In the genomic region with DNA sequence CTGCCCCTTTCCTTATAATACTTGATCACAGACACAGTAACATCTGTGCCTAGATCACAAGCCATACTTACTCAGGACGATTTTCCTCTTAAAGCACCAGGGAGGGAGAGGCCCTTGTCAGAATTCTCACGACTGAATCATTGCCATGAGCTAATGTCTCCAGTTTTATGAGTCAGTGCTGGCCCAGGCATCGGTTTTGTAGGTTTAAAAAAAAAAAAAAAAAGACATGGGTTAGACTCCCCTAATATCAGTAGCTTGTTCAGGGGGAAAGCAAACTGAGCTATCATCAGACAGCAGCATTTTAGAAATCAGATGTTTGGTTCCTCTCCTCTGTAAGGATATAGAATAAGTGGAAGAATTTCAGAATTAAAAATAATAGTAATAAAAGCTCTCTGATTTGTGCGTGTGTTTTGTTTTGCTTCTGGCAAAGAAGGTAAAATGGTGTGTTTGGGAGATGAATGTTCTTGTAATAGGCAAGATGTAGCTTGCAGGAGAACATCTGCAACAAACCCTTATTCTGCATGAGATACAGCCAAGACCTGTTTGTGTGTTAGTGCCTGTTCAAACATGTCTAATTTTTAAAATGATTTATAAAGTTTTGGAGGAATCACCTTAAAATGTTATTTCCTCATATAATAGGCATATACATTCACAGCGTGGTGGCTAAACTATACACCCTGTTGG, we compare ENCODE assay signal across 12 cellular contexts.
DNase-seq lines count a peak whose midpoint lies in the region; ATAC-seq and TF ChIP-seq lines count a peak whose summit lies in the region.
"Had no signal": no experiment of that assay in that cellular context is flagged by ENCODE, and none has a peak within 500 bp of the region (broad histone marks: within the 10 kb centered on the region; RNA-seq: fewer than 3 reads in every experiment).

No MANE protein-coding gene starts in this region.

- CTCF ChIA-PET in activated CD8-positive, alpha-beta T cell treated with anti-CD3 and anti-CD28 coated beads, Interleukin-2, amount 10 ng/mL, durations not matched to agents 7 days and 5 days (lab: Charles Lee) = no interaction called here

- no peak overlapping the region for H3K4me3 ChIP-seq in MG63
- no peak overlapping the region for H3K4me3 ChIP-seq in choroid plexus epithelial cell (ENCODE audit: low read depth, low read length)
- H3K4me3 ChIP-seq: K562 had no signal

- no peaks in the 10 kb centered on the region for H3K36me3 Mint-ChIP-seq in activated CD8-positive, alpha-beta T cell treated with anti-CD3 and anti-CD28 coated beads, Interleukin-2, amount 10 ng/mL, durations not matched to agents 7 days and 5 days (ENCODE audit: low read depth)
- H3K36me3 Mint-ChIP-seq: memory B cell had no signal

- H3K4me1 Mint-ChIP-seq in activated CD8-positive, alpha-beta T cell treated with anti-CD3 and anti-CD28 coated beads, Interleukin-2, amount 10 ng/mL, durations not matched to agents 7 days and 5 days (ENCODE audit: low read depth) = no peaks in the 10 kb centered on the region
- H3K4me1 Mint-ChIP-seq: memory B cell; stimulated activated naive CD8-positive, alpha-beta T cell treated with anti-CD3 and anti-CD28 coated beads, Interleukin-15, amount 100 ng/mL, for 72 hours had no signal

- H3K27me3 Mint-ChIP-seq in activated CD8-positive, alpha-beta T cell treated with anti-CD3 and anti-CD28 coated beads, Interleukin-2, amount 10 ng/mL, durations not matched to agents 7 days and 5 days (ENCODE audit: low read depth) = no peaks in the 10 kb centered on the region
- H3K27me3 Mint-ChIP-seq: memory B cell; stimulated activated naive CD8-positive, alpha-beta T cell treated with anti-CD3 and anti-CD28 coated beads, Interleukin-15, amount 100 ng/mL, for 72 hours had no signal

- DNase-seq in Caki2 (ENCODE audit: low read depth) (peak; percentile 89), MG63 (peak; percentile 74), choroid plexus epithelial cell (ENCODE audit: low read depth) (peak; percentile 80), non-pigmented ciliary epithelial cell (ENCODE audit: low read depth) (peak; percentile 78), DMS53 (lab: John Stamatoyannopoulos, UW) (no peak)
- DNase-seq in activated naive CD4-positive, alpha-beta T cell treated with Interleukin-2 at 50 U/mL for 16 hours = no peak
- DNase-seq in activated CD8-positive, alpha-beta T cell treated with anti-CD3 and anti-CD28 coated beads, Interleukin-2, amount 10 ng/mL, durations not matched to agents 7 days and 5 days = no peak
- DNase-seq: activated effector memory CD4-positive, alpha-beta T cell treated with Interleukin-2 at 50 U/mL for 16 hours; stimulated activated naive CD8-positive, alpha-beta T cell treated with anti-CD3 and anti-CD28 coated beads, Interleukin-15, amount 100 ng/mL, for 72 hours had no signal

- no peaks in the 10 kb centered on the region for H3K27me3 ChIP-seq in MG63

- H3K27ac Mint-ChIP-seq in activated CD8-positive, alpha-beta T cell treated with anti-CD3 and anti-CD28 coated beads, Interleukin-2, amount 10 ng/mL, durations not matched to agents 7 days and 5 days = no peak overlapping the region
- H3K27ac Mint-ChIP-seq: memory B cell; stimulated activated naive CD8-positive, alpha-beta T cell treated with anti-CD3 and anti-CD28 coated beads, Interleukin-15, amount 100 ng/mL, for 72 hours had no signal

- ATAC-seq in HG03521 (IDR thresholded peaks at IDR 0.05; ENCODE audit: unreplicated experiment) = no peak
- ATAC-seq in activated CD8-positive, alpha-beta T cell treated with anti-CD3 and anti-CD28 coated beads, Interleukin-2, amount 10 ng/mL, durations not matched to agents 7 days and 5 days = no peak
- ATAC-seq: K562; stimulated activated naive CD8-positive, alpha-beta T cell treated with anti-CD3 and anti-CD28 coated beads, Interleukin-15, amount 100 ng/mL, for 72 hours had no signal

- POLR2A ChIA-PET in activated CD8-positive, alpha-beta T cell treated with anti-CD3 and anti-CD28 coated beads, Interleukin-2, amount 10 ng/mL, durations not matched to agents 7 days and 5 days (lab: Charles Lee) = no interaction called here

- no peaks in the 10 kb centered on the region for H3K9me3 Mint-ChIP-seq in activated CD8-positive, alpha-beta T cell treated with anti-CD3 and anti-CD28 coated beads, Interleukin-2, amount 10 ng/mL, durations not matched to agents 7 days and 5 days (ENCODE audit: insufficient read depth)
- H3K9me3 Mint-ChIP-seq: memory B cell; stimulated activated naive CD8-positive, alpha-beta T cell treated with anti-CD3 and anti-CD28 coated beads, Interleukin-15, amount 100 ng/mL, for 72 hours had no signal

- no peak for TF ChIP-seq CTCF in choroid plexus epithelial cell (conservative IDR thresholded peaks at IDR 0.05; ENCODE audit: low read depth, low read length)

- in situ Hi-C loops in Caki2 (cut with HindIII; ENCODE audit: low pct_unique_long_range_greater_than_20kb, low sequenced_read_pairs) = no loop called here

- no peaks in the 10 kb centered on the region for H3K9me3 ChIP-seq in MG63

- H3K36me3 ChIP-seq in MG63 = no peaks in the 10 kb centered on the region

- H3K4me3 Mint-ChIP-seq in activated CD8-positive, alpha-beta T cell treated with anti-CD3 and anti-CD28 coated beads, Interleukin-2, amount 10 ng/mL, durations not matched to agents 7 days and 5 days = no peak overlapping the region
- H3K4me3 Mint-ChIP-seq: memory B cell; stimulated activated naive CD8-positive, alpha-beta T cell treated with anti-CD3 and anti-CD28 coated beads, Interleukin-15, amount 100 ng/mL, for 72 hours had no signal

Comparison
In these comparisons a context has a peak if more than half of its experiments do, and no peak if none do; other contexts are left out.
1. DNase-seq: peak in Caki2 (single experiment), MG63 (single experiment), choroid plexus epithelial cell (single experiment) and non-pigmented ciliary epithelial cell (single experiment); none in DMS53 (single experiment), activated naive CD4-positive, alpha-beta T cell treated with Interleukin-2 at 50 U/mL for 16 hours (single experiment) and activated CD8-positive, alpha-beta T cell treated with anti-CD3 and anti-CD28 coated beads, Interleukin-2, amount 10 ng/mL, durations not matched to agents 7 days and 5 days (single experiment).